Comparison of ENCODE assay signal across 8 cellular contexts in the genomic region with DNA sequence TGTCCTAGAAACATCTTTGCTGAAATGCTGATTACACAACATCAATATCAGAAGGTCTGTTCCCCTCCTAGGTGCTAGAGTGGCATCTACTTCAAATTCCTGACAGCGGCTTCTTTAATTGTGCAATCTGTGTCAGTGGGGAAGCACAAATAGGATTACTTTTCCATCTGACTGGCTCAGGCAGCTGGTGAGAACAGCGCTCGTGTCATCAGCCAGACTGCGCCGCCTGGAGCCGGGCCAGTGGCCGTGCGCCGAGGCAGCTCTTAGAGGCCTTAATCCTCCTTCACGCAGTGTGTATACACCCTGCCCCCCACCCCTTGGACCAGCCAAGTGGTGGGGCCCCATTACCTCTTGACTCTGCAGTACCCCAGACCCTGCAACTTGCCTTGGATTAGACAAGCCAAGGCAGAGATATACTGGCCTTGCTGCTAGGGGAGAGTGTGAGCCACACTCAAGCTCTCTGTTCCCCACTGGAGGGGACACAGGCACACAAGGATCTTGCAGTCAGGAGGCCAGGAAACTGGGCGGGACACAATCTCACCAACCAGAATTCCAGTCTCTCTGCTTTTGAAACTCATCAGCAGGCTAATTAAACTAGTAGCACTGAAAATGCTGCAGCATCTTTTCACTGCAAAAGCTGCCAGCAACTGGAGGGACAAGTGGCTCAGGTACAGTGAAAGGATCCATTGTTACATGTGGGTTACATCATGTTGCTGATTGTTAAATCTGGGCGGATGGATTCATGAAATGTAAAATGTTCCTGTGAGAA. TPM values are rescaled to one million over a fixed set of nuclear protein-coding genes. Genes with fewer than 3 reads are reported as not detected.
A peak's percentile ranks its signal among the peaks of the same experiment; 100 is the strongest.
DNase-seq lines count a peak whose midpoint lies in the region; ATAC-seq and TF ChIP-seq lines count a peak whose summit lies in the region.

No MANE protein-coding gene starts in this region.

- no peak for ATAC-seq in activated T-cell treated with anti-CD3 and anti-CD28 coated beads, Interleukin-2, amount 50 U/mL, for 4 hours
- ATAC-seq in HG02610 (IDR thresholded peaks at IDR 0.05; ENCODE audit: unreplicated experiment) = no peak

- H3K4me3 ChIP-seq in mammary epithelial cell (replicated peaks in 1 of 3; ENCODE audit: insufficient read depth in 1 of 3, low read depth in 2 of 3, low read length in 3 of 3) = no peak overlapping the region
- H3K4me3 ChIP-seq in smooth muscle cell = no peak overlapping the region

- H2AFZ ChIP-seq in mammary epithelial cell (ENCODE audit: low read depth, low read length) (no peak overlapping the region), smooth muscle cell (ENCODE audit: low read depth) (no peak overlapping the region)

- no peak for DNase-seq in activated T-cell treated with anti-CD3 and anti-CD28 coated beads, Interleukin-2, amount 50 U/mL, for 4 hours
- no peak for DNase-seq in activated T-cell treated with anti-CD3 and anti-CD28 coated beads, Interleukin-2, amount 50 U/mL, for 48 hours
- peak; percentile 55 for DNase-seq in NCI-H510A (lab: John Stamatoyannopoulos, UW)
- peak; percentile 72 for DNase-seq in mammary epithelial cell
- peak; percentile 79 for DNase-seq in kidney tubule cell (ENCODE audit: low spot score)
- peak; percentile 58 for DNase-seq in smooth muscle cell (lab: John Stamatoyannopoulos, UW; ENCODE audit: unreplicated experiment)
- DNase-seq in stimulated activated CD4-positive, alpha-beta T cell treated with anti-CD3 and anti-CD28 coated beads, Interleukin-4, amount 100 ng/mL, for 1 hour = no peak

- H3K4me1 ChIP-seq in mammary epithelial cell (ENCODE audit: insufficient read depth, low read length) (peaks cover 69% of the 10 kb centered on the region), smooth muscle cell (ENCODE audit: low read depth) (peaks cover 49% of the 10 kb centered on the region)

- peak overlapping the region; percentile 17 for H3K9ac ChIP-seq in mammary epithelial cell (ENCODE audit: insufficient read depth, low read length)
- H3K9ac ChIP-seq in smooth muscle cell (ENCODE audit: low read depth) = peak overlapping the region; percentile 23

- peaks cover 91% of the 10 kb centered on the region for H3K4me1 Mint-ChIP-seq in activated T-cell treated with anti-CD3 and anti-CD28 coated beads, Interleukin-2, amount 50 U/mL, for 4 hours (ENCODE audit: low read depth)

- dilution Hi-C loops in mammary epithelial cell (cut with HindIII; ENCODE audit: low sequenced_read_pairs) = loop anchor here (5.0 kb wide), 2 partner anchors 64 to 96 kb away; a partner anchor contains a TSS

- H3K36me3 ChIP-seq in mammary epithelial cell (ENCODE audit: insufficient read depth, low read length) = no peaks in the 10 kb centered on the region
- H3K36me3 ChIP-seq in smooth muscle cell (ENCODE audit: low read depth) = no peaks in the 10 kb centered on the region

- peak overlapping the region; percentile 25 for H3K4me3 Mint-ChIP-seq in activated T-cell treated with anti-CD3 and anti-CD28 coated beads, Interleukin-2, amount 50 U/mL, for 4 hours

- H3K27ac ChIP-seq in mammary epithelial cell (ENCODE audit: insufficient read depth, low read depth, low read length) (peak overlapping the region; percentile 33), smooth muscle cell (ENCODE audit: low read depth) (peak overlapping the region; percentile 84)

- WGBS in mammary epithelial cell (ENCODE audit: low coverage, missing lambda C conversion rate) = 2% methylated on average over 12 of the region's 12 CpGs
- 20% methylated on average over 12 of the region's 12 CpGs for WGBS in smooth muscle cell (ENCODE audit: low lambda C conversion rate)

- peak overlapping the region; percentile 42 for H3K4me2 ChIP-seq in mammary epithelial cell (ENCODE audit: insufficient read depth, low read depth, low read length)
- peak overlapping the region; percentile 66 for H3K4me2 ChIP-seq in smooth muscle cell

- peaks cover 51% of the 10 kb centered on the region for H3F3A ChIP-seq in smooth muscle cell (ENCODE audit: low read depth)

- no peaks in the 10 kb centered on the region for H3K9me3 Mint-ChIP-seq in activated T-cell treated with anti-CD3 and anti-CD28 coated beads, Interleukin-2, amount 50 U/mL, for 4 hours

- H3K27me3 Mint-ChIP-seq in activated T-cell treated with anti-CD3 and anti-CD28 coated beads, Interleukin-2, amount 50 U/mL, for 4 hours (ENCODE audit: low read depth) = no peaks in the 10 kb centered on the region

- H3K9me3 ChIP-seq in mammary epithelial cell (replicated peaks; ENCODE audit: insufficient read depth, low read length) (no peaks in the 10 kb centered on the region), smooth muscle cell (replicated peaks; ENCODE audit: low read depth) (no peaks in the 10 kb centered on the region)

- H4K20me1 ChIP-seq in mammary epithelial cell (ENCODE audit: insufficient read depth, low read length) = peaks cover 35% of the 10 kb centered on the region
- peaks cover 100% of the 10 kb centered on the region for H4K20me1 ChIP-seq in smooth muscle cell (ENCODE audit: low read depth)

- peaks cover 2% of the 10 kb centered on the region for H3K36me3 Mint-ChIP-seq in activated T-cell treated with anti-CD3 and anti-CD28 coated beads, Interleukin-2, amount 50 U/mL, for 4 hours (ENCODE audit: insufficient read depth)

- H3K27me3 ChIP-seq in mammary epithelial cell (ENCODE audit: insufficient read depth, low read length) (no peaks in the 10 kb centered on the region), smooth muscle cell (ENCODE audit: low read depth) (no peaks in the 10 kb centered on the region)

- intact Hi-C loops in mammary epithelial cell (cut with micrococcal nuclease) = loop anchor here (2.0 kb wide), 1 partner anchor 16 kb away; no protein-coding TSS in a partner anchor

- in situ Hi-C loops in mammary epithelial cell (cut with MboI; ENCODE audit: low sequenced_read_pairs in 2 of 2) = no loop called here

- peaks cover 99% of the 10 kb centered on the region for H3K79me2 ChIP-seq in mammary epithelial cell (ENCODE audit: insufficient read depth, low read length)
- H3K79me2 ChIP-seq in smooth muscle cell (ENCODE audit: low read depth) = peaks cover 100% of the 10 kb centered on the region

- CTCF ChIA-PET in mammary epithelial cell (lab: Charles Lee; ENCODE audit: low non-redundant PET) = interaction anchor here (0.6 to 0.7 kb wide), 3 partner anchors 30 to 134 kb away, joined by 3 read pairs; no protein-coding TSS in a partner anchor

- TF ChIP-seq CTCF in mammary epithelial cell (conservative IDR thresholded peaks at IDR 0.05 in 1 of 2, IDR thresholded peaks at IDR 0.05 in 1 of 2; ENCODE audit: extremely low read depth in 1 of 2, insufficient read depth in 1 of 2, low read depth in 1 of 2, low read length in 2 of 2) (peak in 1 of 2 donors; percentile 46), smooth muscle cell (IDR thresholded peaks at IDR 0.05; ENCODE audit: borderline replicate concordance, insufficient read depth, poor library complexity, severe bottlenecking) (peak; percentile 20)

- TSS peak; percentile 13 for BruUV-seq in mammary epithelial cell (replicated peaks; lab: Mats Ljungman, UMichigan)

RNA-seq across cellular contexts. Expression of a gene that starts 48.9 kb away (rescaled TPM):
- total RNA-seq in activated T-cell treated with anti-CD3 and anti-CD28 coated beads, Interleukin-2, amount 50 U/mL, for 4 hours = under 1 TPM in 1 of 3 donors, not detected in 2; 0.29 TPM
- total RNA-seq in mammary epithelial cell = under 1 TPM; 0.17 to 0.47 TPM
- 0.06 TPM for polyA plus RNA-seq in mammary epithelial cell
- polyA minus RNA-seq in mammary epithelial cell = not detected
- total RNA-seq in smooth muscle cell = 3.6 and 4.0 TPM in 2 replicates
- polyA plus RNA-seq in smooth muscle cell = 3.1 and 10.3 TPM in 2 replicates

RNA-seq across cellular contexts. Expression of a gene that starts 51.2 kb away (rescaled TPM):
- 100 to 1,000 TPM; 102 to 113 (median 112) TPM for total RNA-seq in activated T-cell treated with anti-CD3 and anti-CD28 coated beads, Interleukin-2, amount 50 U/mL, for 4 hours
- total RNA-seq in mammary epithelial cell = 100 to 1,000 TPM in 1 of 2 donors, 10 to 100 TPM in 1; 22.2 to 113 TPM
- 9.9 TPM for polyA plus RNA-seq in mammary epithelial cell
- polyA minus RNA-seq in mammary epithelial cell = 166 TPM
- 16.1 and 24.1 TPM in 2 replicates for total RNA-seq in smooth muscle cell
- polyA plus RNA-seq in smooth muscle cell = 102 and 105 TPM in 2 replicates

Comparison
In these comparisons a context has a peak if more than half of its experiments do, and no peak if none do; other contexts are left out.
1. DNase-seq: peak in NCI-H510A (single experiment), mammary epithelial cell (single experiment), kidney tubule cell (single experiment) and smooth muscle cell (single experiment); none in activated T-cell treated with anti-CD3 and anti-CD28 coated beads, Interleukin-2, amount 50 U/mL, for 4 hours (single experiment), activated T-cell treated with anti-CD3 and anti-CD28 coated beads, Interleukin-2, amount 50 U/mL, for 48 hours (0 of 2) and stimulated activated CD4-positive, alpha-beta T cell treated with anti-CD3 and anti-CD28 coated beads, Interleukin-4, amount 100 ng/mL, for 1 hour (single experiment).